Comparison of ENCODE assay signal across 2 cellular contexts in the genomic region with DNA sequence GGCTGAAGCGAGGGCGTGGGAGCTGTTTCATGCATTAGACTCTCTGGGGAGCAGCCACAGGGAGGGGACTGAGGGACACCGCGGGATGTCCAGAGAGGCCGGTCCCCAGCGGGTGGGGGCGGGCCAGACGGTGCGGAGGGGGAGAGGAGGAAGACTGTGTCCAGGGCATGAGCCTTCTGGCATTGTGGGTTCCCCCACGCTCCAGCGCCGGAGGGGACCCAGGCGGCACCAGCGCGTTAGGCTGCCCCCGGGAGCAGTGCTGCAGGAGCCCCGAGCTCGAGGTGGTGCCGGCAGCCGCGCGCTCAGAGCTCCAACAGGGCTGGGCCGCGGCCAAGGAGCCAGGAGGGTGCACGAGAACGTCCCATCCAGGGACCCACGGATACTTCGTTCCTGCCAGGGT.
TF ChIP-seq lines count a peak whose summit lies in the region.

No MANE protein-coding gene starts in this region.

TF ChIP-seq in GM23338, 12 proteins besides CTCF, POLR2A, EP300 and RAD21 (continued from another document and continues in another):
- TF ChIP-seq, protein P1, sequence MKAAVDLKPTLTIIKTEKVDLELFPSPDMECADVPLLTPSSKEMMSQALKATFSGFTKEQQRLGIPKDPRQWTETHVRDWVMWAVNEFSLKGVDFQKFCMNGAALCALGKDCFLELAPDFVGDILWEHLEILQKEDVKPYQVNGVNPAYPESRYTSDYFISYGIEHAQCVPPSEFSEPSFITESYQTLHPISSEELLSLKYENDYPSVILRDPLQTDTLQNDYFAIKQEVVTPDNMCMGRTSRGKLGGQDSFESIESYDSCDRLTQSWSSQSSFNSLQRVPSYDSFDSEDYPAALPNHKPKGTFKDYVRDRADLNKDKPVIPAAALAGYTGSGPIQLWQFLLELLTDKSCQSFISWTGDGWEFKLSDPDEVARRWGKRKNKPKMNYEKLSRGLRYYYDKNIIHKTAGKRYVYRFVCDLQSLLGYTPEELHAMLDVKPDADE (IDR thresholded peaks at IDR 0.05), result no peak
- TF ChIP-seq ZNF331 (CRISPR knock-in tag; IDR thresholded peaks at IDR 0.05; ENCODE audit: low read depth) (no peak), ZNF114 (CRISPR knock-in tag; IDR thresholded peaks at IDR 0.05) (no peak), EZH2phosphoT487 (IDR thresholded peaks at IDR 0.05; ENCODE audit: unreplicated experiment) (no peak), EZH2 (IDR thresholded peaks at IDR 0.05; ENCODE audit: low read depth, unreplicated experiment) (no peak), NANOG (IDR thresholded peaks at IDR 0.05; ENCODE audit: borderline replicate concordance) (no peak), JUNB (IDR thresholded peaks at IDR 0.05; ENCODE audit: unreplicated experiment) (no peak), CREB1 (CRISPR knock-in tag; IDR thresholded peaks at IDR 0.05; ENCODE audit: low read depth) (no peak), STAT1 (IDR thresholded peaks at IDR 0.05; ENCODE audit: unreplicated experiment) (no peak)
- TF ChIP-seq, protein P2, sequence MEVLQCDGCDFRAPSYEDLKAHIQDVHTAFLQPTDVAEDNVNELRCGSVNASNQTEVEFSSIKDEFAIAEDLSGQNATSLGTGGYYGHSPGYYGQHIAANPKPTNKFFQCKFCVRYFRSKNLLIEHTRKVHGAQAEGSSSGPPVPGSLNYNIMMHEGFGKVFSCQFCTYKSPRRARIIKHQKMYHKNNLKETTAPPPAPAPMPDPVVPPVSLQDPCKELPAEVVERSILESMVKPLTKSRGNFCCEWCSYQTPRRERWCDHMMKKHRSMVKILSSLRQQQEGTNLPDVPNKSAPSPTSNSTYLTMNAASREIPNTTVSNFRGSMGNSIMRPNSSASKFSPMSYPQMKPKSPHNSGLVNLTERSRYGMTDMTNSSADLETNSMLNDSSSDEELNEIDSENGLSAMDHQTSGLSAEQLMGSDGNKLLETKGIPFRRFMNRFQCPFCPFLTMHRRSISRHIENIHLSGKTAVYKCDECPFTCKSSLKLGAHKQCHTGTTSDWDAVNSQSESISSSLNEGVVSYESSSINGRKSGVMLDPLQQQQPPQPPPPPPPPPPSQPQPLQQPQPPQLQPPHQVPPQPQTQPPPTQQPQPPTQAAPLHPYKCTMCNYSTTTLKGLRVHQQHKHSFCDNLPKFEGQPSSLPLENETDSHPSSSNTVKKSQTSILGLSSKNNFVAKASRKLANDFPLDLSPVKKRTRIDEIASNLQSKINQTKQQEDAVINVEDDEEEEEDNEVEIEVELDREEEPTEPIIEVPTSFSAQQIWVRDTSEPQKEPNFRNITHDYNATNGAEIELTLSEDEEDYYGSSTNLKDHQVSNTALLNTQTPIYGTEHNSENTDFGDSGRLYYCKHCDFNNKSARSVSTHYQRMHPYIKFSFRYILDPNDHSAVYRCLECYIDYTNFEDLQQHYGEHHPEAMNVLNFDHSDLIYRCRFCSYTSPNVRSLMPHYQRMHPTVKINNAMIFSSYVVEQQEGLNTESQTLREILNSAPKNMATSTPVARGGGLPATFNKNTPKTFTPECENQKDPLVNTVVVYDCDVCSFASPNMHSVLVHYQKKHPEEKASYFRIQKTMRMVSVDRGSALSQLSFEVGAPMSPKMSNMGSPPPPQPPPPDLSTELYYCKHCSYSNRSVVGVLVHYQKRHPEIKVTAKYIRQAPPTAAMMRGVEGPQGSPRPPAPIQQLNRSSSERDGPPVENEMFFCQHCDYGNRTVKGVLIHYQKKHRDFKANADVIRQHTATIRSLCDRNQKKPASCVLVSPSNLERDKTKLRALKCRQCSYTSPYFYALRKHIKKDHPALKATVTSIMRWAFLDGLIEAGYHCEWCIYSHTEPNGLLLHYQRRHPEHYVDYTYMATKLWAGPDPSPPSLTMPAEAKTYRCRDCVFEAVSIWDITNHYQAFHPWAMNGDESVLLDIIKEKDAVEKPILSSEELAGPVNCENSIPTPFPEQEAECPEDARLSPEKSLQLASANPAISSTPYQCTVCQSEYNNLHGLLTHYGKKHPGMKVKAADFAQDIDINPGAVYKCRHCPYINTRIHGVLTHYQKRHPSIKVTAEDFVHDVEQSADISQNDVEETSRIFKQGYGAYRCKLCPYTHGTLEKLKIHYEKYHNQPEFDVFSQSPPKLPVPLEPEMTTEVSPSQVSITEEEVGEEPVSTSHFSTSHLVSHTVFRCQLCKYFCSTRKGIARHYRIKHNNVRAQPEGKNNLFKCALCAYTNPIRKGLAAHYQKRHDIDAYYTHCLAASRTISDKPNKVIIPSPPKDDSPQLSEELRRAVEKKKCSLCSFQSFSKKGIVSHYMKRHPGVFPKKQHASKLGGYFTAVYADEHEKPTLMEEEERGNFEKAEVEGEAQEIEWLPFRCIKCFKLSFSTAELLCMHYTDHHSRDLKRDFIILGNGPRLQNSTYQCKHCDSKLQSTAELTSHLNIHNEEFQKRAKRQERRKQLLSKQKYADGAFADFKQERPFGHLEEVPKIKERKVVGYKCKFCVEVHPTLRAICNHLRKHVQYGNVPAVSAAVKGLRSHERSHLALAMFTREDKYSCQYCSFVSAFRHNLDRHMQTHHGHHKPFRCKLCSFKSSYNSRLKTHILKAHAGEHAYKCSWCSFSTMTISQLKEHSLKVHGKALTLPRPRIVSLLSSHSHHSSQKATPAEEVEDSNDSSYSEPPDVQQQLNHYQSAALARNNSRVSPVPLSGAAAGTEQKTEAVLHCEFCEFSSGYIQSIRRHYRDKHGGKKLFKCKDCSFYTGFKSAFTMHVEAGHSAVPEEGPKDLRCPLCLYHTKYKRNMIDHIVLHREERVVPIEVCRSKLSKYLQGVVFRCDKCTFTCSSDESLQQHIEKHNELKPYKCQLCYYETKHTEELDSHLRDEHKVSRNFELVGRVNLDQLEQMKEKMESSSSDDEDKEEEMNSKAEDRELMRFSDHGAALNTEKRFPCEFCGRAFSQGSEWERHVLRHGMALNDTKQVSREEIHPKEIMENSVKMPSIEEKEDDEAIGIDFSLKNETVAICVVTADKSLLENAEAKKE (CRISPR knock-in tag; IDR thresholded peaks at IDR 0.05), result no peak

TF ChIP-seq in WTC11, 78 proteins besides CTCF, POLR2A, EP300 and RAD21 (continued from another document):
- TF ChIP-seq SOX15 (CRISPR knock-in tag; IDR thresholded peaks at IDR 0.05), result no peak
- TF ChIP-seq TCF7 (CRISPR knock-in tag; IDR thresholded peaks at IDR 0.05; ENCODE audit: low read depth), result no peak
- no peak for TF ChIP-seq ZNF138 (CRISPR knock-in tag; conservative IDR thresholded peaks at IDR 0.05)
- TF ChIP-seq JUN (CRISPR knock-in tag; IDR thresholded peaks at IDR 0.05), result no peak
- TF ChIP-seq, protein P3, sequence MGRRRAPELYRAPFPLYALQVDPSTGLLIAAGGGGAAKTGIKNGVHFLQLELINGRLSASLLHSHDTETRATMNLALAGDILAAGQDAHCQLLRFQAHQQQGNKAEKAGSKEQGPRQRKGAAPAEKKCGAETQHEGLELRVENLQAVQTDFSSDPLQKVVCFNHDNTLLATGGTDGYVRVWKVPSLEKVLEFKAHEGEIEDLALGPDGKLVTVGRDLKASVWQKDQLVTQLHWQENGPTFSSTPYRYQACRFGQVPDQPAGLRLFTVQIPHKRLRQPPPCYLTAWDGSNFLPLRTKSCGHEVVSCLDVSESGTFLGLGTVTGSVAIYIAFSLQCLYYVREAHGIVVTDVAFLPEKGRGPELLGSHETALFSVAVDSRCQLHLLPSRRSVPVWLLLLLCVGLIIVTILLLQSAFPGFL (CRISPR knock-in tag; IDR thresholded peaks at IDR 0.05; ENCODE audit: borderline replicate concordance), result no peak
- TF ChIP-seq IRF2 (CRISPR knock-in tag; IDR thresholded peaks at IDR 0.05; ENCODE audit: borderline replicate concordance, low read depth), result no peak
- TF ChIP-seq, protein P4, sequence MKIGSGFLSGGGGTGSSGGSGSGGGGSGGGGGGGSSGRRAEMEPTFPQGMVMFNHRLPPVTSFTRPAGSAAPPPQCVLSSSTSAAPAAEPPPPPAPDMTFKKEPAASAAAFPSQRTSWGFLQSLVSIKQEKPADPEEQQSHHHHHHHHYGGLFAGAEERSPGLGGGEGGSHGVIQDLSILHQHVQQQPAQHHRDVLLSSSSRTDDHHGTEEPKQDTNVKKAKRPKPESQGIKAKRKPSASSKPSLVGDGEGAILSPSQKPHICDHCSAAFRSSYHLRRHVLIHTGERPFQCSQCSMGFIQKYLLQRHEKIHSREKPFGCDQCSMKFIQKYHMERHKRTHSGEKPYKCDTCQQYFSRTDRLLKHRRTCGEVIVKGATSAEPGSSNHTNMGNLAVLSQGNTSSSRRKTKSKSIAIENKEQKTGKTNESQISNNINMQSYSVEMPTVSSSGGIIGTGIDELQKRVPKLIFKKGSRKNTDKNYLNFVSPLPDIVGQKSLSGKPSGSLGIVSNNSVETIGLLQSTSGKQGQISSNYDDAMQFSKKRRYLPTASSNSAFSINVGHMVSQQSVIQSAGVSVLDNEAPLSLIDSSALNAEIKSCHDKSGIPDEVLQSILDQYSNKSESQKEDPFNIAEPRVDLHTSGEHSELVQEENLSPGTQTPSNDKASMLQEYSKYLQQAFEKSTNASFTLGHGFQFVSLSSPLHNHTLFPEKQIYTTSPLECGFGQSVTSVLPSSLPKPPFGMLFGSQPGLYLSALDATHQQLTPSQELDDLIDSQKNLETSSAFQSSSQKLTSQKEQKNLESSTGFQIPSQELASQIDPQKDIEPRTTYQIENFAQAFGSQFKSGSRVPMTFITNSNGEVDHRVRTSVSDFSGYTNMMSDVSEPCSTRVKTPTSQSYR (CRISPR knock-in tag; IDR thresholded peaks at IDR 0.05), result no peak
- TF ChIP-seq, protein P5, sequence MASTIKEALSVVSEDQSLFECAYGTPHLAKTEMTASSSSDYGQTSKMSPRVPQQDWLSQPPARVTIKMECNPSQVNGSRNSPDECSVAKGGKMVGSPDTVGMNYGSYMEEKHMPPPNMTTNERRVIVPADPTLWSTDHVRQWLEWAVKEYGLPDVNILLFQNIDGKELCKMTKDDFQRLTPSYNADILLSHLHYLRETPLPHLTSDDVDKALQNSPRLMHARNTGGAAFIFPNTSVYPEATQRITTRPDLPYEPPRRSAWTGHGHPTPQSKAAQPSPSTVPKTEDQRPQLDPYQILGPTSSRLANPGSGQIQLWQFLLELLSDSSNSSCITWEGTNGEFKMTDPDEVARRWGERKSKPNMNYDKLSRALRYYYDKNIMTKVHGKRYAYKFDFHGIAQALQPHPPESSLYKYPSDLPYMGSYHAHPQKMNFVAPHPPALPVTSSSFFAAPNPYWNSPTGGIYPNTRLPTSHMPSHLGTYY (CRISPR knock-in tag; IDR thresholded peaks at IDR 0.05), result no peak
- no peak for TF ChIP-seq ZNF396 (CRISPR knock-in tag; IDR thresholded peaks at IDR 0.05; ENCODE audit: borderline replicate concordance)
- no peak for TF ChIP-seq NR3C1 (CRISPR knock-in tag; conservative IDR thresholded peaks at IDR 0.05; ENCODE audit: low read depth)
- TF ChIP-seq, protein P6, sequence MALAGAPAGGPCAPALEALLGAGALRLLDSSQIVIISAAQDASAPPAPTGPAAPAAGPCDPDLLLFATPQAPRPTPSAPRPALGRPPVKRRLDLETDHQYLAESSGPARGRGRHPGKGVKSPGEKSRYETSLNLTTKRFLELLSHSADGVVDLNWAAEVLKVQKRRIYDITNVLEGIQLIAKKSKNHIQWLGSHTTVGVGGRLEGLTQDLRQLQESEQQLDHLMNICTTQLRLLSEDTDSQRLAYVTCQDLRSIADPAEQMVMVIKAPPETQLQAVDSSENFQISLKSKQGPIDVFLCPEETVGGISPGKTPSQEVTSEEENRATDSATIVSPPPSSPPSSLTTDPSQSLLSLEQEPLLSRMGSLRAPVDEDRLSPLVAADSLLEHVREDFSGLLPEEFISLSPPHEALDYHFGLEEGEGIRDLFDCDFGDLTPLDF (CRISPR knock-in tag; IDR thresholded peaks at IDR 0.05), result no peak
- no peak for TF ChIP-seq FOXP1 (CRISPR knock-in tag; IDR thresholded peaks at IDR 0.05; ENCODE audit: borderline replicate concordance)
- TF ChIP-seq, protein P7, sequence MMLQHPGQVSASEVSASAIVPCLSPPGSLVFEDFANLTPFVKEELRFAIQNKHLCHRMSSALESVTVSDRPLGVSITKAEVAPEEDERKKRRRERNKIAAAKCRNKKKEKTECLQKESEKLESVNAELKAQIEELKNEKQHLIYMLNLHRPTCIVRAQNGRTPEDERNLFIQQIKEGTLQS (CRISPR knock-in tag; conservative IDR thresholded peaks at IDR 0.05), result no peak
- no peak for TF ChIP-seq ZNF121 (CRISPR knock-in tag; IDR thresholded peaks at IDR 0.05)
- TF ChIP-seq ETV6 (CRISPR knock-in tag; IDR thresholded peaks at IDR 0.05), result no peak
- TF ChIP-seq, protein P8, sequence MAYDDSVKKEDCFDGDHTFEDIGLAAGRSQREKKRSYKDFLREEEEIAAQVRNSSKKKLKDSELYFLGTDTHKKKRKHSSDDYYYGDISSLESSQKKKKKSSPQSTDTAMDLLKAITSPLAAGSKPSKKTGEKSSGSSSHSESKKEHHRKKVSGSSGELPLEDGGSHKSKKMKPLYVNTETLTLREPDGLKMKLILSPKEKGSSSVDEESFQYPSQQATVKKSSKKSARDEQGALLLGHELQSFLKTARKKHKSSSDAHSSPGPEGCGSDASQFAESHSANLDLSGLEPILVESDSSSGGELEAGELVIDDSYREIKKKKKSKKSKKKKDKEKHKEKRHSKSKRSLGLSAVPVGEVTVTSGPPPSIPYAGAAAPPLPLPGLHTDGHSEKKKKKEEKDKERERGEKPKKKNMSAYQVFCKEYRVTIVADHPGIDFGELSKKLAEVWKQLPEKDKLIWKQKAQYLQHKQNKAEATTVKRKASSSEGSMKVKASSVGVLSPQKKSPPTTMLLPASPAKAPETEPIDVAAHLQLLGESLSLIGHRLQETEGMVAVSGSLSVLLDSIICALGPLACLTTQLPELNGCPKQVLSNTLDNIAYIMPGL (CRISPR knock-in tag; IDR thresholded peaks at IDR 0.05), result no peak
- TF ChIP-seq, protein P9, sequence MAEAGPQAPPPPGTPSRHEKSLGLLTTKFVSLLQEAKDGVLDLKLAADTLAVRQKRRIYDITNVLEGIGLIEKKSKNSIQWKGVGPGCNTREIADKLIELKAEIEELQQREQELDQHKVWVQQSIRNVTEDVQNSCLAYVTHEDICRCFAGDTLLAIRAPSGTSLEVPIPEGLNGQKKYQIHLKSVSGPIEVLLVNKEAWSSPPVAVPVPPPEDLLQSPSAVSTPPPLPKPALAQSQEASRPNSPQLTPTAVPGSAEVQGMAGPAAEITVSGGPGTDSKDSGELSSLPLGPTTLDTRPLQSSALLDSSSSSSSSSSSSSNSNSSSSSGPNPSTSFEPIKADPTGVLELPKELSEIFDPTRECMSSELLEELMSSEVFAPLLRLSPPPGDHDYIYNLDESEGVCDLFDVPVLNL (CRISPR knock-in tag; IDR thresholded peaks at IDR 0.05; ENCODE audit: borderline replicate concordance, low read depth), result no peak
TF ChIP-seq in WTC11: peak in this region for 0.
